In genomic region chr12:131810672-131811071, GRCh38 we compare ENCODE assay signal across 22 cellular contexts. TPM values are rescaled to one million over a fixed set of nuclear protein-coding genes. Genes with fewer than 3 reads are reported as not detected.
"Had no signal": no experiment of that assay in that cellular context is flagged by ENCODE, and none has a peak within 500 bp of the region (broad histone marks: within the 10 kb centered on the region; RNA-seq: fewer than 3 reads in every experiment).

No MANE protein-coding gene starts in this region.

- H3K27ac Mint-ChIP-seq: effector memory CD8-positive, alpha-beta T cell; naive thymus-derived CD8-positive, alpha-beta T cell; nephron progenitor cell had no signal

- H3K27me3 ChIP-seq: esophagus squamous epithelium, pancreas, right lobe of liver, stomach, thyroid gland, vagina had no signal

- ATAC-seq: effector memory CD8-positive, alpha-beta T cell; left ventricle myocardium superior; lower lobe of right lung; naive thymus-derived CD8-positive, alpha-beta T cell; right lobe of liver had no signal

- H3K4me3 ChIP-seq: esophagus squamous epithelium, lower lobe of right lung, pancreas, right lobe of liver, stomach, thyroid gland, vagina had no signal

- H3K9me3 ChIP-seq: esophagus squamous epithelium, lower lobe of right lung, pancreas, right lobe of liver, thyroid gland, vagina had no signal

- H3K36me3 ChIP-seq: esophagus squamous epithelium, lower lobe of right lung, pancreas, right lobe of liver, stomach, thyroid gland, vagina had no signal

- DNase-seq: cortex of kidney; effector memory CD8-positive, alpha-beta T cell; erythroblast; esophagus squamous epithelium; foreskin melanocyte; glutamatergic neuron; left ventricle myocardium superior; lower lobe of right lung; naive thymus-derived CD8-positive, alpha-beta T cell; nephron progenitor cell; occipital lobe; pancreas; retina; right lobe of liver; small intestine; stimulated activated CD4-positive, alpha-beta T cell treated with anti-CD3 and anti-CD28 coated beads, Interleukin-15, amount 100 ng/mL, for 24 hours; stimulated activated CD4-positive, alpha-beta T cell treated with anti-CD3 and anti-CD28 coated beads, Interleukin-2, amount 100 ng/mL, for 48 hours; stimulated activated naive CD4-positive, alpha-beta T cell treated with Interleukin-2 at 50 U/mL for 16 hours; stomach; thyroid gland; trophoblast cell had no signal

- H3K27ac ChIP-seq: esophagus squamous epithelium, lower lobe of right lung, pancreas, right lobe of liver, stomach, thyroid gland, vagina had no signal

- H3K4me1 Mint-ChIP-seq: nephron progenitor cell had no signal

- H3K4me3 Mint-ChIP-seq: effector memory CD8-positive, alpha-beta T cell; naive thymus-derived CD8-positive, alpha-beta T cell; nephron progenitor cell had no signal

- H3K4me1 ChIP-seq: esophagus squamous epithelium, lower lobe of right lung, pancreas, right lobe of liver, stomach, thyroid gland, vagina had no signal

RNA-seq across cellular contexts. Expression of gene MMP17, which starts 17.5 kb away (rescaled TPM):
- polyA plus RNA-seq: naive thymus-derived CD8-positive, alpha-beta T cell had no signal
